ENCODE assay signal across 35 cellular contexts in genomic region chr3:64134882-64135281, GRCh38.
"Had no signal": no experiment of that assay in that cellular context is flagged by ENCODE, and none has a peak within 500 bp of the region (broad histone marks: within the 10 kb centered on the region; RNA-seq: fewer than 3 reads in every experiment).

No MANE protein-coding gene starts in this region.

- H3K27ac ChIP-seq: adrenal gland, ascending aorta, breast epithelium, cardiac muscle cell, epithelial cell of prostate had no signal

- H3K27me3 Mint-ChIP-seq: activated CD4-positive, alpha-beta T cell treated with anti-CD3 and anti-CD28 coated beads for 36 hours had no signal

- DNase-seq: activated CD4-positive, alpha-beta memory T cell treated with anti-CD3 and anti-CD28 coated beads for 36 hours; activated CD4-positive, alpha-beta T cell treated with anti-CD3 and anti-CD28 coated beads for 36 hours; activated CD4-positive, alpha-beta T cell treated with anti-CD3 and anti-CD28 coated beads, Interleukin-2, amount 10 ng/mL, durations not matched to agents 24 days and 14 days; activated CD4-positive, CD25-positive, alpha-beta regulatory T cell; activated CD4-positive, CD25-positive, alpha-beta regulatory T cell treated with anti-CD3 and anti-CD28 coated beads, Interleukin-2, amount 50 U/mL, for 72 hours; activated CD8-positive, alpha-beta memory T cell treated with anti-CD3 and anti-CD28 coated beads, Interleukin-2, amount 10 ng/mL, durations not matched to agents 7 days and 5 days; activated CD8-positive, alpha-beta memory T cell treated with anti-CD3 and anti-CD28 coated beads, Interleukin-2, amount 50 U/mL, for 4 hours; activated CD8-positive, alpha-beta T cell treated with anti-CD3 and anti-CD28 coated beads, Interleukin-2, amount 10 ng/mL, durations not matched to agents 7 days and 5 days; activated effector memory CD4-positive, alpha-beta T cell treated with anti-CD3 and anti-CD28 coated beads, Interleukin-2, amount 50 U/mL, for 16 hours; activated naive CD4-positive, alpha-beta T cell treated with anti-CD3 and anti-CD28 coated beads for 36 hours; activated naive CD8-positive, alpha-beta T cell treated with anti-CD3 and anti-CD28 coated beads for 36 hours; activated naive CD8-positive, alpha-beta T cell treated with anti-CD3 and anti-CD28 coated beads, Interleukin-2, amount 50 U/mL, for 24 hours; activated T-cell treated with anti-CD3 and anti-CD28 coated beads, Interleukin-2, amount 50 U/mL, for 1 hour; activated T-cell treated with anti-CD3 and anti-CD28 coated beads, Interleukin-2, amount 50 U/mL, for 48 hours; adrenal gland; central memory CD4-positive, alpha-beta T cell; cerebellar nuclear complex; cortex of kidney; dermis blood vessel endothelial cell; effector CD4-positive, alpha-beta T cell; effector memory CD8-positive, alpha-beta T cell; foreskin fibroblast; glutamatergic neuron; T-helper 1 cell; T-helper 17 cell; T1000 had no signal

- H3K9me3 ChIP-seq: adrenal gland, ascending aorta, breast epithelium had no signal

- H3K36me3 ChIP-seq: adrenal gland, breast epithelium, cardiac muscle cell had no signal

- H3K4me3 ChIP-seq: adrenal gland, ascending aorta, breast epithelium, cardiac muscle cell had no signal

- H3K4me1 ChIP-seq: adrenal gland, ascending aorta, breast epithelium had no signal

- H3K27ac Mint-ChIP-seq: activated CD4-positive, alpha-beta memory T cell treated with anti-CD3 and anti-CD28 coated beads for 36 hours; activated CD4-positive, alpha-beta T cell treated with anti-CD3 and anti-CD28 coated beads for 36 hours; activated CD4-positive, alpha-beta T cell treated with anti-CD3 and anti-CD28 coated beads, Interleukin-2, amount 10 ng/mL, durations not matched to agents 24 days and 14 days; activated CD8-positive, alpha-beta memory T cell treated with anti-CD3 and anti-CD28 coated beads, Interleukin-2, amount 10 ng/mL, durations not matched to agents 7 days and 5 days; activated CD8-positive, alpha-beta T cell treated with anti-CD3 and anti-CD28 coated beads, Interleukin-2, amount 10 ng/mL, durations not matched to agents 7 days and 5 days; activated naive CD4-positive, alpha-beta T cell treated with anti-CD3 and anti-CD28 coated beads for 36 hours; activated naive CD4-positive, alpha-beta T cell treated with anti-CD3 and anti-CD28 coated beads, Interleukin-2, amount 50 U/mL, for 24 hours; activated naive CD8-positive, alpha-beta T cell treated with anti-CD3 and anti-CD28 coated beads for 36 hours; activated naive CD8-positive, alpha-beta T cell treated with anti-CD3 and anti-CD28 coated beads, Interleukin-2, amount 50 U/mL, for 24 hours; activated T-helper 1 cell treated with anti-CD3 and anti-CD28 coated beads, Interleukin-12 subunit alpha, Interleukin-12 subunit beta, Interleukin-2, Interleukin-4 antibody, amounts not matched to agents 30 ng/mL and 10 ng/mL and 1 ng/mL, durations not matched to agents 14 hours and 24 hours and 36 hours; activated T-helper 2 cell treated with anti-CD3 and anti-CD28 coated beads, Interferon-gamma antibody, Interleukin-2, Interleukin-4, amounts not matched to agents 10 μg/mL and 5 μg/mL and 100 μg/mL, durations not matched to agents 14 hours and 24 hours and 36 hours; effector memory CD8-positive, alpha-beta T cell; T-helper 17 cell; T-helper 2 cell treated with Interferon-gamma antibody and Interleukin-4, amounts not matched to agents 5 μg/mL and 100 μg/mL, for 36 hours had no signal

- H3K27me3 ChIP-seq: adrenal gland, ascending aorta, breast epithelium, cardiac muscle cell had no signal

- H3K36me3 Mint-ChIP-seq: activated CD4-positive, alpha-beta memory T cell treated with anti-CD3 and anti-CD28 coated beads for 36 hours; activated CD8-positive, alpha-beta memory T cell treated with anti-CD3 and anti-CD28 coated beads, Interleukin-2, amount 10 ng/mL, durations not matched to agents 7 days and 5 days; activated naive CD4-positive, alpha-beta T cell treated with anti-CD3 and anti-CD28 coated beads, Interleukin-2, amount 50 U/mL, for 24 hours; activated naive CD8-positive, alpha-beta T cell treated with anti-CD3 and anti-CD28 coated beads for 36 hours had no signal

- H3K4me1 Mint-ChIP-seq: activated CD4-positive, alpha-beta T cell treated with anti-CD3 and anti-CD28 coated beads for 36 hours; activated CD4-positive, alpha-beta T cell treated with anti-CD3 and anti-CD28 coated beads, Interleukin-2, amount 10 ng/mL, durations not matched to agents 24 days and 14 days; activated CD8-positive, alpha-beta memory T cell treated with anti-CD3 and anti-CD28 coated beads, Interleukin-2, amount 10 ng/mL, durations not matched to agents 7 days and 5 days; activated naive CD4-positive, alpha-beta T cell treated with anti-CD3 and anti-CD28 coated beads, Interleukin-2, amount 50 U/mL, for 24 hours; activated naive CD8-positive, alpha-beta T cell treated with anti-CD3 and anti-CD28 coated beads for 36 hours; activated naive CD8-positive, alpha-beta T cell treated with anti-CD3 and anti-CD28 coated beads, Interleukin-2, amount 50 U/mL, for 24 hours; T-helper 17 cell had no signal

- H3K4me3 Mint-ChIP-seq: activated CD4-positive, alpha-beta memory T cell treated with anti-CD3 and anti-CD28 coated beads for 36 hours; activated CD4-positive, alpha-beta T cell treated with anti-CD3 and anti-CD28 coated beads for 36 hours; activated CD4-positive, alpha-beta T cell treated with anti-CD3 and anti-CD28 coated beads, Interleukin-2, amount 10 ng/mL, durations not matched to agents 24 days and 14 days; activated CD8-positive, alpha-beta memory T cell treated with anti-CD3 and anti-CD28 coated beads, Interleukin-2, amount 10 ng/mL, durations not matched to agents 7 days and 5 days; activated CD8-positive, alpha-beta T cell treated with anti-CD3 and anti-CD28 coated beads, Interleukin-2, amount 10 ng/mL, durations not matched to agents 7 days and 5 days; activated naive CD4-positive, alpha-beta T cell treated with anti-CD3 and anti-CD28 coated beads for 36 hours; activated naive CD4-positive, alpha-beta T cell treated with anti-CD3 and anti-CD28 coated beads, Interleukin-2, amount 50 U/mL, for 24 hours; activated naive CD8-positive, alpha-beta T cell treated with anti-CD3 and anti-CD28 coated beads for 36 hours; activated naive CD8-positive, alpha-beta T cell treated with anti-CD3 and anti-CD28 coated beads, Interleukin-2, amount 50 U/mL, for 24 hours; activated T-helper 1 cell treated with anti-CD3 and anti-CD28 coated beads, Interleukin-12 subunit alpha, Interleukin-12 subunit beta, Interleukin-2, Interleukin-4 antibody, amounts not matched to agents 30 ng/mL and 10 ng/mL and 1 ng/mL, durations not matched to agents 14 hours and 24 hours and 36 hours; brain; effector memory CD8-positive, alpha-beta T cell; T-helper 17 cell; T-helper 2 cell treated with Interferon-gamma antibody and Interleukin-4, amounts not matched to agents 5 μg/mL and 100 μg/mL, for 36 hours had no signal

- H3K9me3 Mint-ChIP-seq: activated CD4-positive, alpha-beta memory T cell treated with anti-CD3 and anti-CD28 coated beads for 36 hours; activated CD4-positive, alpha-beta T cell treated with anti-CD3 and anti-CD28 coated beads, Interleukin-2, amount 10 ng/mL, durations not matched to agents 24 days and 14 days; activated naive CD4-positive, alpha-beta T cell treated with anti-CD3 and anti-CD28 coated beads for 36 hours; activated naive CD4-positive, alpha-beta T cell treated with anti-CD3 and anti-CD28 coated beads, Interleukin-2, amount 50 U/mL, for 24 hours; activated naive CD8-positive, alpha-beta T cell treated with anti-CD3 and anti-CD28 coated beads for 36 hours; activated naive CD8-positive, alpha-beta T cell treated with anti-CD3 and anti-CD28 coated beads, Interleukin-2, amount 50 U/mL, for 24 hours; activated T-helper 1 cell treated with anti-CD3 and anti-CD28 coated beads, Interleukin-12 subunit alpha, Interleukin-12 subunit beta, Interleukin-2, Interleukin-4 antibody, amounts not matched to agents 30 ng/mL and 10 ng/mL and 1 ng/mL, durations not matched to agents 14 hours and 24 hours and 36 hours; activated T-helper 2 cell treated with anti-CD3 and anti-CD28 coated beads, Interferon-gamma antibody, Interleukin-2, Interleukin-4, amounts not matched to agents 10 μg/mL and 5 μg/mL and 100 μg/mL, durations not matched to agents 14 hours and 24 hours and 36 hours; brain; effector memory CD8-positive, alpha-beta T cell; T-helper 2 cell treated with Interferon-gamma antibody and Interleukin-4, amounts not matched to agents 5 μg/mL and 100 μg/mL, for 36 hours had no signal
